ENCODE assay signal across 2 cellular contexts in the genomic region with DNA sequence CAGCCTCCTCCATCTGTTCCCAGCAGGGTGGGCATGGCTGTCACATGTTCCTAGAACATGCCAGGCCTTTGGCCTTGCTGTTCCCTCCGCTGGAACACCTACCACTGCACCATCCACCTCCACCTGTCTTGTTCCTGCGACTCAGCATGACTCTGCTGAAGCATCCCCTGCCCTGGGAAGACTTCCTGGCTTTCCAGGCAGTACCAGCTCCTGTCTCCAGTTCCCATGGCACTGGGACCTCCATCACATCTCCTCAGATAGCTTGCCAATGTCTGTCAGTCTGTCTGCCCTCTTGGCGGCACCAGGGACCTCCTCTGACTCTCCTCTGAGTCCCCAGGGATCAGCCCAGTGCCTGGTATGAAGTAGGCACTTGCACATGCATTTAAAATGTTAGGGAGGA.
TF ChIP-seq lines count a peak whose summit lies in the region.

No MANE protein-coding gene starts in this region.

TF ChIP-seq in IMR-90, 13 proteins besides CTCF, POLR2A, EP300 and RAD21:
- no peak for TF ChIP-seq CEBPB (IDR thresholded peaks at IDR 0.05; ENCODE audit: low read depth, low read length)
- TF ChIP-seq RCOR1 (IDR thresholded peaks at IDR 0.05; ENCODE audit: insufficient replicate concordance, low read length), result no peak
- TF ChIP-seq BHLHE40 (IDR thresholded peaks at IDR 0.05; ENCODE audit: low read depth, low read length), result no peak
- TF ChIP-seq NFE2L2 (IDR thresholded peaks at IDR 0.05; ENCODE audit: low read depth, low read length), result no peak
- TF ChIP-seq FOS (IDR thresholded peaks at IDR 0.05; ENCODE audit: low read depth, low read length), result no peak
- TF ChIP-seq, protein P1, sequence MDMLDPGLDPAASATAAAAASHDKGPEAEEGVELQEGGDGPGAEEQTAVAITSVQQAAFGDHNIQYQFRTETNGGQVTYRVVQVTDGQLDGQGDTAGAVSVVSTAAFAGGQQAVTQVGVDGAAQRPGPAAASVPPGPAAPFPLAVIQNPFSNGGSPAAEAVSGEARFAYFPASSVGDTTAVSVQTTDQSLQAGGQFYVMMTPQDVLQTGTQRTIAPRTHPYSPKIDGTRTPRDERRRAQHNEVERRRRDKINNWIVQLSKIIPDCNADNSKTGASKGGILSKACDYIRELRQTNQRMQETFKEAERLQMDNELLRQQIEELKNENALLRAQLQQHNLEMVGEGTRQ (IDR thresholded peaks at IDR 0.05; ENCODE audit: low read depth, low read length), result no peak
- no peak for TF ChIP-seq MAZ (IDR thresholded peaks at IDR 0.05; ENCODE audit: borderline replicate concordance, low read depth, low read length)
- TF ChIP-seq MAFK (IDR thresholded peaks at IDR 0.05; ENCODE audit: low read depth, low read length), result no peak
- TF ChIP-seq RFX5 (IDR thresholded peaks at IDR 0.05; ENCODE audit: low read depth, low read length), result no peak

TF ChIP-seq in H1, 55 proteins besides CTCF, POLR2A, EP300 and RAD21:
- TF ChIP-seq RBBP5 (IDR thresholded peaks at IDR 0.05; ENCODE audit: borderline replicate concordance, low read depth, low read length) (no peak), NRF1 (IDR thresholded peaks at IDR 0.05; ENCODE audit: low read depth, low read length) (no peak), CEBPB (IDR thresholded peaks at IDR 0.05; ENCODE audit: low read depth, low read length) (no peak), SIRT6 (IDR thresholded peaks at IDR 0.05; ENCODE audit: low read length) (no peak), BACH1 (IDR thresholded peaks at IDR 0.05; ENCODE audit: low read length) (no peak), SP1 (IDR thresholded peaks at IDR 0.05; ENCODE audit: low read depth, low read length) (no peak), FOSL1 (IDR thresholded peaks at IDR 0.05; ENCODE audit: insufficient read depth, low read depth, low read length) (no peak), CHD1 (IDR thresholded peaks at IDR 0.05; ENCODE audit: low read depth, low read length) (no peak), YY1 (IDR thresholded peaks at IDR 0.05; ENCODE audit: low read depth, low read length) (no peak), TAF7 (optimal IDR thresholded peaks at IDR 0.05; ENCODE audit: borderline replicate concordance, low read depth, low read length) (no peak), EZH2 (IDR thresholded peaks at IDR 0.05; ENCODE audit: low read depth, low read length, severe bottlenecking) (no peak), RXRA (IDR thresholded peaks at IDR 0.05; ENCODE audit: insufficient read depth, low read depth, low read length) (no peak), CBX5 (IDR thresholded peaks at IDR 0.05; ENCODE audit: low read depth, low read length) (no peak), SAP30 (IDR thresholded peaks at IDR 0.05; ENCODE audit: insufficient read depth, insufficient replicate concordance, low read length) (no peak), TBP (IDR thresholded peaks at IDR 0.05; ENCODE audit: low read depth, low read length) (no peak), SP4 (IDR thresholded peaks at IDR 0.05; ENCODE audit: low read length) (no peak)
- TF ChIP-seq, protein P2, sequence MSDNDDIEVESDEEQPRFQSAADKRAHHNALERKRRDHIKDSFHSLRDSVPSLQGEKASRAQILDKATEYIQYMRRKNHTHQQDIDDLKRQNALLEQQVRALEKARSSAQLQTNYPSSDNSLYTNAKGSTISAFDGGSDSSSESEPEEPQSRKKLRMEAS (IDR thresholded peaks at IDR 0.05), result no peak
- TF ChIP-seq, protein P3, sequence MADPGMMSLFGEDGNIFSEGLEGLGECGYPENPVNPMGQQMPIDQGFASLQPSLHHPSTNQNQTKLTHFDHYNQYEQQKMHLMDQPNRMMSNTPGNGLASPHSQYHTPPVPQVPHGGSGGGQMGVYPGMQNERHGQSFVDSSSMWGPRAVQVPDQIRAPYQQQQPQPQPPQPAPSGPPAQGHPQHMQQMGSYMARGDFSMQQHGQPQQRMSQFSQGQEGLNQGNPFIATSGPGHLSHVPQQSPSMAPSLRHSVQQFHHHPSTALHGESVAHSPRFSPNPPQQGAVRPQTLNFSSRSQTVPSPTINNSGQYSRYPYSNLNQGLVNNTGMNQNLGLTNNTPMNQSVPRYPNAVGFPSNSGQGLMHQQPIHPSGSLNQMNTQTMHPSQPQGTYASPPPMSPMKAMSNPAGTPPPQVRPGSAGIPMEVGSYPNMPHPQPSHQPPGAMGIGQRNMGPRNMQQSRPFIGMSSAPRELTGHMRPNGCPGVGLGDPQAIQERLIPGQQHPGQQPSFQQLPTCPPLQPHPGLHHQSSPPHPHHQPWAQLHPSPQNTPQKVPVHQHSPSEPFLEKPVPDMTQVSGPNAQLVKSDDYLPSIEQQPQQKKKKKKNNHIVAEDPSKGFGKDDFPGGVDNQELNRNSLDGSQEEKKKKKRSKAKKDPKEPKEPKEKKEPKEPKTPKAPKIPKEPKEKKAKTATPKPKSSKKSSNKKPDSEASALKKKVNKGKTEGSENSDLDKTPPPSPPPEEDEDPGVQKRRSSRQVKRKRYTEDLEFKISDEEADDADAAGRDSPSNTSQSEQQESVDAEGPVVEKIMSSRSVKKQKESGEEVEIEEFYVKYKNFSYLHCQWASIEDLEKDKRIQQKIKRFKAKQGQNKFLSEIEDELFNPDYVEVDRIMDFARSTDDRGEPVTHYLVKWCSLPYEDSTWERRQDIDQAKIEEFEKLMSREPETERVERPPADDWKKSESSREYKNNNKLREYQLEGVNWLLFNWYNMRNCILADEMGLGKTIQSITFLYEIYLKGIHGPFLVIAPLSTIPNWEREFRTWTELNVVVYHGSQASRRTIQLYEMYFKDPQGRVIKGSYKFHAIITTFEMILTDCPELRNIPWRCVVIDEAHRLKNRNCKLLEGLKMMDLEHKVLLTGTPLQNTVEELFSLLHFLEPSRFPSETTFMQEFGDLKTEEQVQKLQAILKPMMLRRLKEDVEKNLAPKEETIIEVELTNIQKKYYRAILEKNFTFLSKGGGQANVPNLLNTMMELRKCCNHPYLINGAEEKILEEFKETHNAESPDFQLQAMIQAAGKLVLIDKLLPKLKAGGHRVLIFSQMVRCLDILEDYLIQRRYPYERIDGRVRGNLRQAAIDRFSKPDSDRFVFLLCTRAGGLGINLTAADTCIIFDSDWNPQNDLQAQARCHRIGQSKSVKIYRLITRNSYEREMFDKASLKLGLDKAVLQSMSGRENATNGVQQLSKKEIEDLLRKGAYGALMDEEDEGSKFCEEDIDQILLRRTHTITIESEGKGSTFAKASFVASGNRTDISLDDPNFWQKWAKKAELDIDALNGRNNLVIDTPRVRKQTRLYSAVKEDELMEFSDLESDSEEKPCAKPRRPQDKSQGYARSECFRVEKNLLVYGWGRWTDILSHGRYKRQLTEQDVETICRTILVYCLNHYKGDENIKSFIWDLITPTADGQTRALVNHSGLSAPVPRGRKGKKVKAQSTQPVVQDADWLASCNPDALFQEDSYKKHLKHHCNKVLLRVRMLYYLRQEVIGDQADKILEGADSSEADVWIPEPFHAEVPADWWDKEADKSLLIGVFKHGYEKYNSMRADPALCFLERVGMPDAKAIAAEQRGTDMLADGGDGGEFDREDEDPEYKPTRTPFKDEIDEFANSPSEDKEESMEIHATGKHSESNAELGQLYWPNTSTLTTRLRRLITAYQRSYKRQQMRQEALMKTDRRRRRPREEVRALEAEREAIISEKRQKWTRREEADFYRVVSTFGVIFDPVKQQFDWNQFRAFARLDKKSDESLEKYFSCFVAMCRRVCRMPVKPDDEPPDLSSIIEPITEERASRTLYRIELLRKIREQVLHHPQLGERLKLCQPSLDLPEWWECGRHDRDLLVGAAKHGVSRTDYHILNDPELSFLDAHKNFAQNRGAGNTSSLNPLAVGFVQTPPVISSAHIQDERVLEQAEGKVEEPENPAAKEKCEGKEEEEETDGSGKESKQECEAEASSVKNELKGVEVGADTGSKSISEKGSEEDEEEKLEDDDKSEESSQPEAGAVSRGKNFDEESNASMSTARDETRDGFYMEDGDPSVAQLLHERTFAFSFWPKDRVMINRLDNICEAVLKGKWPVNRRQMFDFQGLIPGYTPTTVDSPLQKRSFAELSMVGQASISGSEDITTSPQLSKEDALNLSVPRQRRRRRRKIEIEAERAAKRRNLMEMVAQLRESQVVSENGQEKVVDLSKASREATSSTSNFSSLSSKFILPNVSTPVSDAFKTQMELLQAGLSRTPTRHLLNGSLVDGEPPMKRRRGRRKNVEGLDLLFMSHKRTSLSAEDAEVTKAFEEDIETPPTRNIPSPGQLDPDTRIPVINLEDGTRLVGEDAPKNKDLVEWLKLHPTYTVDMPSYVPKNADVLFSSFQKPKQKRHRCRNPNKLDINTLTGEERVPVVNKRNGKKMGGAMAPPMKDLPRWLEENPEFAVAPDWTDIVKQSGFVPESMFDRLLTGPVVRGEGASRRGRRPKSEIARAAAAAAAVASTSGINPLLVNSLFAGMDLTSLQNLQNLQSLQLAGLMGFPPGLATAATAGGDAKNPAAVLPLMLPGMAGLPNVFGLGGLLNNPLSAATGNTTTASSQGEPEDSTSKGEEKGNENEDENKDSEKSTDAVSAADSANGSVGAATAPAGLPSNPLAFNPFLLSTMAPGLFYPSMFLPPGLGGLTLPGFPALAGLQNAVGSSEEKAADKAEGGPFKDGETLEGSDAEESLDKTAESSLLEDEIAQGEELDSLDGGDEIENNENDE (IDR thresholded peaks at IDR 0.05; ENCODE audit: insufficient replicate concordance, low read length), result no peak
